ENCODE assay signal across 25 cellular contexts in the genomic region with DNA sequence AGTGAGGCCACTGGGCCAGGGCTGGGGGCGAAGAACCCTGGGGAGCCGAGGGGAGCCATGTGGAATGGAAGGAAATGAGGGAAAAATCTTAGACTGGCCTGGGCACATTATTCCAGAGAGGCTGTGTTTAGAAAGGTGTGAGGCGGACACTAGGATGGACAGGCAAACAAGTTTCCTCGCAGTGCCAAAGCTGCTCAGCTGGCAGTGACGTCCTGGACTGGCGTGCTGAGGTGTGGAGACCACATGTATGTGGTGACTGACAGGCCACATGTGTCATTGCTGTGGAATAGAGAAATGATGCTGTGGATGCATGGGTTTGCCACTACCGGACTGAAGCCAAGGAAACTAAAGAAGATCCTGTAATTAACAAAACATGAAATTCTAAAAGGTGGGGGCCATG. TPM values are rescaled to one million over a fixed set of nuclear protein-coding genes. Genes with fewer than 3 reads are reported as not detected.
"Had no signal": no experiment of that assay in that cellular context is flagged by ENCODE, and none has a peak within 500 bp of the region (broad histone marks: within the 10 kb centered on the region; RNA-seq: fewer than 3 reads in every experiment).

No MANE protein-coding gene starts in this region.

- H3K9me3 Mint-ChIP-seq: dendritic cell treated with granulocyte-macrophage colony-stimulating factor and Interleukin-4, amounts not matched to agents 40 ng/mL and 50 ng/mL, for 4 days had no signal

- H2AFZ ChIP-seq: hepatocyte had no signal

- DNase-seq: cerebellar nuclear complex; colonic mucosa; cortex of kidney; effector CD8-positive, alpha-beta T cell; effector memory CD8-positive, alpha-beta T cell; endodermal cell; erythroblast; esophagus squamous epithelium; foreskin fibroblast; foreskin melanocyte; gastrocnemius medialis; glutamatergic neuron; heart left ventricle; hypothalamus; immature natural killer cell; left cardiac atrium; left lung; left ventricle myocardium superior; lower lobe of right lung; mesenchymal stem cell; mucosa of descending colon had no signal

- H3K27me3 Mint-ChIP-seq: dendritic cell treated with granulocyte-macrophage colony-stimulating factor and Interleukin-4, amounts not matched to agents 40 ng/mL and 50 ng/mL, for 4 days; effector memory CD8-positive, alpha-beta T cell had no signal

- H3K4me3 Mint-ChIP-seq: dendritic cell treated with granulocyte-macrophage colony-stimulating factor and Interleukin-4, amounts not matched to agents 40 ng/mL and 50 ng/mL, for 4 days; effector memory CD8-positive, alpha-beta T cell; endodermal cell; immature natural killer cell; mesothelial cell of epicardium had no signal

- H3K4me2 ChIP-seq: hepatocyte had no signal

- H3K4me1 ChIP-seq: colonic mucosa, esophagus squamous epithelium, gastrocnemius medialis, heart left ventricle, left lung, lower lobe of right lung had no signal

- H3K36me3 ChIP-seq: colonic mucosa, esophagus squamous epithelium, gastrocnemius medialis, heart left ventricle, left lung, lower lobe of right lung had no signal

- H3K4me1 Mint-ChIP-seq: endodermal cell, immature natural killer cell had no signal

- H3K27me3 ChIP-seq: colonic mucosa, esophagus squamous epithelium, gastrocnemius medialis, heart left ventricle, hepatocyte, left lung had no signal

- H3K27ac ChIP-seq: colonic mucosa, epithelial cell of prostate, esophagus squamous epithelium, gastrocnemius medialis, heart left ventricle, hepatocyte, left lung, lower lobe of right lung had no signal

- H3K9me3 ChIP-seq: colonic mucosa, esophagus squamous epithelium, lower lobe of right lung, mucosa of descending colon had no signal

- H3K36me3 Mint-ChIP-seq: immature natural killer cell had no signal

- H3K4me3 ChIP-seq: colonic mucosa, esophagus squamous epithelium, gastrocnemius medialis, heart left ventricle, hepatocyte, left lung, lower lobe of right lung, mucosa of descending colon had no signal

- H3K27ac Mint-ChIP-seq: dendritic cell treated with granulocyte-macrophage colony-stimulating factor and Interleukin-4, amounts not matched to agents 40 ng/mL and 50 ng/mL, for 4 days; effector memory CD8-positive, alpha-beta T cell; endodermal cell; immature natural killer cell; mesothelial cell of epicardium had no signal

RNA-seq across cellular contexts. Expression of a gene that starts 42.6 kb away (rescaled TPM):
- total RNA-seq: left ventricle myocardium superior had no signal
- polyA plus RNA-seq: immature natural killer cell had no signal
